29 cellular contexts compared by ENCODE assay signal in genomic region chr5:137641148-137641547, GRCh38.
DNase-seq lines count a peak whose midpoint lies in the region; ATAC-seq, FAIRE-seq and TF ChIP-seq lines count a peak whose summit lies in the region.
"Had no signal": no experiment of that assay in that cellular context is flagged by ENCODE, and none has a peak within 500 bp of the region (broad histone marks: within the 10 kb centered on the region; RNA-seq: fewer than 3 reads in every experiment).

No MANE protein-coding gene starts in this region.

- H3K27ac ChIP-seq in pancreas: no peak overlapping the region
- H3K27ac ChIP-seq in MM.1S (ENCODE audit: low read length): no peak overlapping the region
- H3K27ac ChIP-seq: ascending aorta, transverse colon had no signal

- H3K4me3 ChIP-seq in MG63: no peak overlapping the region
- no peak overlapping the region for H3K4me3 ChIP-seq in epithelial cell of esophagus (ENCODE audit: low read length)
- H3K4me3 ChIP-seq in pancreas: no peak overlapping the region
- H3K4me3 ChIP-seq in MM.1S (ENCODE audit: low read length): no peak overlapping the region
- H3K4me3 ChIP-seq: ascending aorta, dorsolateral prefrontal cortex, transverse colon had no signal

- no peak overlapping the region for H3K4me2 ChIP-seq in MM.1S (ENCODE audit: low read depth, low read length)
- H3K4me2 ChIP-seq: SK-N-SH had no signal

- no peaks in the 10 kb centered on the region for H3K9me2 ChIP-seq in MM.1S (replicated peaks; ENCODE audit: insufficient read depth, low read length)
- H3K9me2 ChIP-seq: SK-N-SH had no signal

- no peaks in the 10 kb centered on the region for H4K20me1 ChIP-seq in MM.1S (ENCODE audit: insufficient read depth, low read length)

- peak in 3 of 4 donors; percentile 82 to 92 (median 90) for ATAC-seq in pancreas
- ATAC-seq in HG03520 (IDR thresholded peaks at IDR 0.05; ENCODE audit: unreplicated experiment): no peak
- ATAC-seq: HepG2; naive thymus-derived CD8-positive, alpha-beta T cell had no signal

- FAIRE-seq in pancreas (lab: Jason Lieb, UNC) (no peak), D721Med (lab: Jason Lieb, UNC) (no peak)
- FAIRE-seq: endometrium, HepG2, keratinocyte, TTC549 had no signal

- no peak overlapping the region for H2AFZ ChIP-seq in MM.1S (ENCODE audit: low read length)

- H3K4me1 ChIP-seq in pancreas (no peaks in the 10 kb centered on the region), MM.1S (ENCODE audit: low read length) (no peaks in the 10 kb centered on the region)
- H3K4me1 ChIP-seq: ascending aorta, Caco-2, transverse colon had no signal

- H3K27me3 ChIP-seq in MG63: peaks cover 10% of the 10 kb centered on the region; the same call in 1 of the 2 replicates
- H3K27me3 ChIP-seq in pancreas: no peaks in the 10 kb centered on the region
- no peaks in the 10 kb centered on the region for H3K27me3 ChIP-seq in MM.1S (replicated peaks; ENCODE audit: insufficient read depth, low read length)
- H3K27me3 ChIP-seq: ascending aorta, dorsolateral prefrontal cortex, transverse colon had no signal

- no peaks in the 10 kb centered on the region for H3K79me2 ChIP-seq in MM.1S (ENCODE audit: low read length)

- DNase-seq in DMS53 (lab: John Stamatoyannopoulos, UW): peak; percentile 16
- DNase-seq in DMS53 treated with DMSO at 0.1 percent for 48 hours (lab: John Stamatoyannopoulos, UW; ENCODE audit: unreplicated experiment): no peak
- peak; percentile 46 for DNase-seq in MG63
- DNase-seq in epithelial cell of esophagus (ENCODE audit: low read depth): peak; percentile 54
- DNase-seq in pancreas: peak in 2 of 6 donors; percentile 53 to 57
- DNase-seq in MM.1S: no peak
- no peak for DNase-seq in D721Med (ENCODE audit: insufficient read length, low spot score)
- DNase-seq: 8988T; activated CD4-positive, alpha-beta T cell treated with anti-CD3 and anti-CD28 coated beads, Interleukin-2, amount 50 U/mL, for 1 hour; activated CD4-positive, CD25-positive, alpha-beta regulatory T cell; activated gamma-delta T cell; activated T-cell treated with anti-CD3 and anti-CD28 coated beads, Interleukin-2, amount 50 U/mL, for 24 hours; Caco-2; cerebellar nuclear complex; glutamatergic neuron; Kasumi-1; naive thymus-derived CD8-positive, alpha-beta T cell; NCI-H510A treated with DMSO at 0.1 percent for 48 hours; nucleus accumbens; SK-N-SH; stimulated activated CD4-positive, alpha-beta T cell treated with anti-CD3 and anti-CD28 coated beads, Interleukin-4, amount 100 ng/mL, for 4 hours; transverse colon had no signal

- H3K9ac ChIP-seq in MM.1S (ENCODE audit: low read length): no peak overlapping the region
- H3K9ac ChIP-seq: SK-N-SH had no signal

- WGBS in pancreas, 2 donors: 78 to 91% methylated on average over 1 of the region's 1 CpG

- H3K9me3 ChIP-seq in MG63: peaks cover 11% of the 10 kb centered on the region
- H3K9me3 ChIP-seq in pancreas: no peaks in the 10 kb centered on the region
- H3K9me3 ChIP-seq in MM.1S (replicated peaks; ENCODE audit: insufficient read depth, low read length): no peaks in the 10 kb centered on the region
- H3K9me3 ChIP-seq: ascending aorta had no signal

- no peak for TF ChIP-seq CTCF in epithelial cell of esophagus (IDR thresholded peaks at IDR 0.05; ENCODE audit: insufficient read depth, low read depth, low read length, missing control alignments)
- no peak for TF ChIP-seq CTCF in pancreas (IDR thresholded peaks at IDR 0.05)
- TF ChIP-seq CTCF in MM.1S (IDR thresholded peaks at IDR 0.05; ENCODE audit: low read length): no peak
- TF ChIP-seq CTCF in D721Med (IDR thresholded peaks at IDR 0.05; ENCODE audit: insufficient read depth, missing control alignments): no peak

- H3F3A ChIP-seq in MM.1S (ENCODE audit: insufficient read depth, low read length): no peaks in the 10 kb centered on the region

- H3K36me3 ChIP-seq in MG63 (no peaks in the 10 kb centered on the region), pancreas (no peaks in the 10 kb centered on the region), MM.1S (replicated peaks; ENCODE audit: insufficient read depth, low read length) (no peaks in the 10 kb centered on the region)
- H3K36me3 ChIP-seq: transverse colon had no signal

- intact Hi-C loops in pancreas (cut with DNase I): loop anchor here in 1 of 3 donors (10.0 kb wide), 1 partner anchor 94 kb away; the partner anchor contains the start of gene KLHL3

Comparison
In these comparisons a context has a peak if more than half of its experiments do, and no peak if none do; other contexts are left out.
1. DNase-seq: peak in DMS53 (single experiment), MG63 (single experiment) and epithelial cell of esophagus (single experiment); none in DMS53 treated with DMSO at 0.1 percent for 48 hours (single experiment), MM.1S (single experiment) and D721Med (single experiment).